ENCODE assay signal across 8 cellular contexts in genomic region chr1:161177112-161177935, GRCh38. TPM values are rescaled to one million over a fixed set of nuclear protein-coding genes. Genes with fewer than 3 reads are reported as not detected.
DNase-seq lines count a peak whose midpoint lies in the region; ATAC-seq, FAIRE-seq and TF ChIP-seq lines count a peak whose summit lies in the region.

B4GALT3 (minus strand) TSS chr1:161177507; CDS start chr1:161176060, 1,447 bp downstream.

- H3K36me3 ChIP-seq in pancreas (peaks cover 0 to 24% (median 5%) of the 10 kb centered on the region in 3 donors), thyroid gland (peaks cover 17 to 27% of the 10 kb centered on the region in 2 donors)

- intact Hi-C loops in Right ventricle myocardium inferior (cut with DNase I) = no loop called here
- intact Hi-C loops in pancreas (cut with DNase I) = no loop called here
- intact Hi-C loops in thyroid gland (cut with DNase I) = loop anchor here (10.0 kb wide), 1 partner anchor 47 kb away; the partner anchor contains the start of genes APOA2 and TOMM40L

- H3K27ac ChIP-seq in pancreas (peak within 1 kb of the TSS; percentile 75 to 85 (median 79)), thyroid gland (peak within 1 kb of the TSS; percentile 83 to 93 (median 91))

- ATAC-seq in HG02678 (IDR thresholded peaks at IDR 0.05; ENCODE audit: unreplicated experiment) (peak; percentile 85), Right ventricle myocardium inferior (peak; percentile 93), pancreas (peak; percentile 96 to 98 (median 98))

- H3K27me3 ChIP-seq in pancreas = no peaks in the 10 kb centered on the region
- no peaks in the 10 kb centered on the region for H3K27me3 ChIP-seq in thyroid gland

- no peak for FAIRE-seq in pancreas (lab: Jason Lieb, UNC)

- WGBS in pancreas, 2 donors = 1 to 2% methylated on average over 47 to 50 of the region's 50 CpGs
- WGBS in thyroid gland, 2 donors = 5 to 6% methylated on average over 27 to 28 of the region's 50 CpGs

- DNase-seq in NCI-H1417 (lab: John Stamatoyannopoulos, UW) (peak; percentile 97 to 98 (median 98)), T follicular helper cell (ENCODE audit: low read depth) (peak; percentile 88), Right ventricle myocardium inferior (ENCODE audit: missing footprints) (peak; percentile 96), pancreas (peak; percentile 86 to 99 (median 94)), thyroid gland (peak; percentile 86 to 88)
- peak; percentile 94 for DNase-seq in activated naive CD8-positive, alpha-beta T cell treated with anti-CD3 and anti-CD28 coated beads, Interleukin-2, amount 50 U/mL, for 16 hours (ENCODE audit: low read depth, low spot score)

- peak within 1 kb of the TSS; percentile 54 to 74 (median 66) for H3K4me3 ChIP-seq in pancreas
- H3K4me3 ChIP-seq in thyroid gland (replicated peaks in 1 of 3) = peak within 1 kb of the TSS; percentile 65 to 98 (median 85)

- peak; percentile 63 to 69 for TF ChIP-seq POLR2A in thyroid gland (IDR thresholded peaks at IDR 0.05)

- peak; percentile 47 for TF ChIP-seq CTCF in GM12874 (IDR thresholded peaks at IDR 0.05; ENCODE audit: insufficient read depth, low read depth, low read length)
- no peak for TF ChIP-seq CTCF in pancreas (IDR thresholded peaks at IDR 0.05)
- TF ChIP-seq CTCF in thyroid gland (IDR thresholded peaks at IDR 0.05) = peak in 2 of 6 experiments; percentile 12 to 28

- H3K9me3 ChIP-seq in pancreas = no peaks in the 10 kb centered on the region
- H3K9me3 ChIP-seq in thyroid gland = no peaks in the 10 kb centered on the region

- H3K4me1 ChIP-seq in pancreas (peaks cover 0 to 11% (median 4%) of the 10 kb centered on the region in 3 donors), thyroid gland (peaks cover 8 to 25% of the 10 kb centered on the region in 2 donors)

RNA-seq across cellular contexts. Expression of gene B4GALT3, which starts in this region (rescaled TPM):
- total RNA-seq in Right ventricle myocardium inferior (20.9 TPM), pancreas (10 to 100 TPM; 14.8 to 22.0 (median 19.0) TPM), thyroid gland (10 to 100 TPM; 24.1 to 34.0 (median 29.2) TPM)
- 10 to 100 TPM; 29.7 to 35.6 TPM for polyA plus RNA-seq in pancreas

Comparison
In these comparisons a context has a peak if more than half of its experiments do, and no peak if none do; other contexts are left out.
1. Peak in every context shown above with its lines: DNase-seq, ATAC-seq, H3K4me3 ChIP-seq and H3K27ac ChIP-seq.